ENCODE assay signal across 1 cellular context in genomic region chr1:26281091-26281958, GRCh38.
TF ChIP-seq lines count a peak whose summit lies in the region.

No MANE protein-coding gene starts in this region.

TF ChIP-seq in HepG2, 621 proteins besides CTCF, POLR2A, EP300 and RAD21:
- TF ChIP-seq RBM39 (IDR thresholded peaks at IDR 0.05; ENCODE audit: low read depth, low read length, poor library complexity, severe bottlenecking) = no peak
- no peak for TF ChIP-seq ATF4 (CRISPR knock-in tag; IDR thresholded peaks at IDR 0.05)
- TF ChIP-seq ZNF580 (CRISPR knock-in tag; IDR thresholded peaks at IDR 0.05; ENCODE audit: borderline replicate concordance, low read depth) = no peak
- no peak for TF ChIP-seq ZNF329 (CRISPR knock-in tag; IDR thresholded peaks at IDR 0.05; ENCODE audit: low read depth)
- no peak for TF ChIP-seq RFXANK (CRISPR knock-in tag; IDR thresholded peaks at IDR 0.05)
- no peak for TF ChIP-seq RELA (CRISPR knock-in tag; IDR thresholded peaks at IDR 0.05)
- no peak for TF ChIP-seq KDM4B (CRISPR knock-in tag; IDR thresholded peaks at IDR 0.05)
- TF ChIP-seq PBX2 (CRISPR knock-in tag; IDR thresholded peaks at IDR 0.05) = no peak
- TF ChIP-seq ZNF143 (CRISPR knock-in tag; IDR thresholded peaks at IDR 0.05) = no peak
